In the genomic region with DNA sequence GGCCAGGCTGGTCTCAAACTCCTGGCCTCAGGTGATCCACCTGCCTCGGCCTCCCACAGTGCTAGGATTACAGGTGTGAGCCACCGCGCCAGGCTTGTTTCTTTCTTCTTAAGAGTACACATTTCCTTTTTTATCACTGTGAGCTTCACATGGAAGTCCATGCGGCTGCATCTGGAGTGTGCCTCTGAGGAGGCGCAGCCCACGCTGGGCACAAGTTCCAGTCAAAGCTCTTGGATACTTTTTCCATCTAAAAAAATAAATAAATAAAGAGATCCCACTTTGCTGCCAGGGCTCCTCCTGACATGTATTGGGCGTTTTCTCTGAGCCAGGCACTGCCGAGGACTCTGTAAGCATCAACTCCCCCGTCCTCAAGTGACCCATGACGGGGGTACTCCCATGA, we compare ENCODE assay signal across 32 cellular contexts.
DNase-seq lines count a peak whose midpoint lies in the region; ATAC-seq, FAIRE-seq and TF ChIP-seq lines count a peak whose summit lies in the region.
"Had no signal": no experiment of that assay in that cellular context is flagged by ENCODE, and none has a peak within 500 bp of the region (broad histone marks: within the 10 kb centered on the region; RNA-seq: fewer than 3 reads in every experiment).

No MANE protein-coding gene starts in this region.

- ATAC-seq in stimulated activated effector memory CD8-positive, alpha-beta T cell treated with anti-CD3 and anti-CD28 coated beads, Interleukin-12 subunit alpha, Interleukin-12 subunit beta, amount 100 ng/mL, for 72 hours, result no peak
- ATAC-seq in GM18502 (IDR thresholded peaks at IDR 0.05; ENCODE audit: poor library complexity, unreplicated experiment), result no peak
- ATAC-seq: activated CD4-positive, CD25-positive, alpha-beta regulatory T cell treated with anti-CD3 and anti-CD28 coated beads, Interleukin-2, amount 50 U/mL, for 24 hours; left colon; T-cell had no signal

- DNase-seq in A673 (ENCODE audit: low spot score) (no peak), SK-N-MC (ENCODE audit: low read depth, low spot score) (no peak), endodermal cell (no peak), erythroblast (lab: John Stamatoyannopoulos, UW) (no peak), NCI-H1105 (lab: John Stamatoyannopoulos, UW) (no peak), HTR-8/SVneo (ENCODE audit: insufficient read length, low spot score) (no peak)
- DNase-seq in stimulated activated effector memory CD8-positive, alpha-beta T cell treated with anti-CD3 and anti-CD28 coated beads, Interleukin-12 subunit alpha, Interleukin-12 subunit beta, amount 100 ng/mL, for 72 hours (ENCODE audit: low spot score in 2 of 2), result no peak
- DNase-seq: activated CD8-positive, alpha-beta memory T cell treated with anti-CD3 and anti-CD28 coated beads for 24 hours; activated naive CD4-positive, alpha-beta T cell treated with Interleukin-2 at 50 U/mL for 16 hours; activated T-cell treated with anti-CD3 and anti-CD28 coated beads, Interleukin-2, amount 50 U/mL, for 48 hours; amniotic stem cell; CD4-positive, CD25-positive, alpha-beta regulatory T cell; esophagus squamous epithelium; GM23248; hippocampal formation; left colon; mammary epithelial cell; MM.1S; NCI-H1417; NCI-H774; SJCRH30; stimulated activated CD4-positive, alpha-beta T cell treated with anti-CD3 and anti-CD28 coated beads, Interleukin-4, amount 100 ng/mL, for 4 hours; stimulated activated naive CD4-positive, alpha-beta T cell; T-cell; trophoblast cell had no signal

- peaks cover 39% of the 10 kb centered on the region for H3K36me3 Mint-ChIP-seq in endodermal cell (ENCODE audit: low read depth)
- H3K36me3 Mint-ChIP-seq in stimulated activated effector memory CD8-positive, alpha-beta T cell treated with anti-CD3 and anti-CD28 coated beads, Interleukin-12 subunit alpha, Interleukin-12 subunit beta, amount 100 ng/mL, for 72 hours, result peaks cover 95% of the 10 kb centered on the region

- BruUV-seq in A673 (replicated peaks; lab: Mats Ljungman, UMichigan), result no TSS peak

- peaks cover 19% of the 10 kb centered on the region for H3K4me1 Mint-ChIP-seq in endodermal cell
- peaks cover 73% of the 10 kb centered on the region for H3K4me1 Mint-ChIP-seq in stimulated activated effector memory CD8-positive, alpha-beta T cell treated with anti-CD3 and anti-CD28 coated beads, Interleukin-12 subunit alpha, Interleukin-12 subunit beta, amount 100 ng/mL, for 72 hours

- TF ChIP-seq POLR2A in erythroblast (IDR thresholded peaks at IDR 0.05; ENCODE audit: low read length), result no peak

- H3K4me3 ChIP-seq in A673 (ENCODE audit: low read depth, low read length, poor library complexity, severe bottlenecking), result no peak overlapping the region
- no peak overlapping the region for H3K4me3 ChIP-seq in SK-N-MC
- H3K4me3 ChIP-seq in endodermal cell (ENCODE audit: low read length), result no peak overlapping the region
- H3K4me3 ChIP-seq: esophagus squamous epithelium, GM23248, SJCRH30 had no signal

- TF ChIP-seq CTCF in A673 (conservative IDR thresholded peaks at IDR 0.05; ENCODE audit: low read depth, low read length), result no peak
- no peak for TF ChIP-seq CTCF in endodermal cell (conservative IDR thresholded peaks at IDR 0.05)

- POLR2A ChIA-PET in A673 (lab: Charles Lee; ENCODE audit: low non-redundant PET), result no interaction called here

- peaks cover 93% of the 10 kb centered on the region for H3K36me3 ChIP-seq in A673 (ENCODE audit: insufficient read depth, low read length, poor library complexity, severe bottlenecking)
- peaks cover 65% of the 10 kb centered on the region for H3K36me3 ChIP-seq in SK-N-MC (ENCODE audit: insufficient read depth, low read length)
- H3K36me3 ChIP-seq in endodermal cell (ENCODE audit: control insufficient read depth, insufficient read depth, low read length), result peaks cover 52% of the 10 kb centered on the region

- H3K4me3 Mint-ChIP-seq in endodermal cell, result no peak overlapping the region
- H3K4me3 Mint-ChIP-seq in stimulated activated effector memory CD8-positive, alpha-beta T cell treated with anti-CD3 and anti-CD28 coated beads, Interleukin-12 subunit alpha, Interleukin-12 subunit beta, amount 100 ng/mL, for 72 hours, result no peak overlapping the region
- H3K4me3 Mint-ChIP-seq: neural crest cell, T-cell had no signal

- H3K4me1 ChIP-seq in A673 (ENCODE audit: insufficient read depth, low read length, poor library complexity, severe bottlenecking) (peaks cover 50% of the 10 kb centered on the region), endodermal cell (ENCODE audit: control insufficient read depth, insufficient read depth, low read length) (peaks cover 10% of the 10 kb centered on the region)
- H3K4me1 ChIP-seq: SJCRH30 had no signal

- H3K9me3 Mint-ChIP-seq in endodermal cell, result no peaks in the 10 kb centered on the region
- H3K9me3 Mint-ChIP-seq in stimulated activated effector memory CD8-positive, alpha-beta T cell treated with anti-CD3 and anti-CD28 coated beads, Interleukin-12 subunit alpha, Interleukin-12 subunit beta, amount 100 ng/mL, for 72 hours, result no peaks in the 10 kb centered on the region
- H3K9me3 Mint-ChIP-seq: CD4-positive, CD25-positive, alpha-beta regulatory T cell; T-cell had no signal

- 91 to 97% methylated on average over 9 to 10 of the region's 10 CpGs for WGBS in endodermal cell (ENCODE audit: insufficient coverage in 1 of 2, insufficient read length in 1 of 2), 2 experiments

- no peak for FAIRE-seq in HTR-8/SVneo (lab: Jason Lieb, UNC)
- FAIRE-seq: bronchial epithelial cell, colon, TTC549 had no signal

- intact Hi-C loops in A673 (cut with micrococcal nuclease; ENCODE audit: unreplicated experiment), result no loop called here

- no peaks in the 10 kb centered on the region for H3K27me3 Mint-ChIP-seq in endodermal cell (ENCODE audit: insufficient read depth)
- H3K27me3 Mint-ChIP-seq: CD4-positive, CD25-positive, alpha-beta regulatory T cell; T-cell had no signal

- H3K27ac ChIP-seq in A673 (ENCODE audit: low read depth, low read length, poor library complexity, severe bottlenecking) (peak overlapping the region; percentile 66), SK-N-MC (peak overlapping the region; percentile 84), endodermal cell (ENCODE audit: low read depth, low read length) (no peak overlapping the region)
- H3K27ac ChIP-seq: esophagus squamous epithelium, GM23248, KMS-11, SJCRH30 had no signal

- peak overlapping the region; percentile 2 for H3K9ac ChIP-seq in SK-N-MC (ENCODE audit: insufficient read length)
- peak overlapping the region; percentile 54 for H3K9ac ChIP-seq in endodermal cell (ENCODE audit: extremely low read depth, low read length, poor library complexity, severe bottlenecking)
- H3K9ac ChIP-seq: GM23248, KMS-11 had no signal

- CTCF ChIA-PET in A673 (lab: Charles Lee), result no interaction called here

- H3K27ac Mint-ChIP-seq in endodermal cell, result peak overlapping the region; percentile 67
- H3K27ac Mint-ChIP-seq in stimulated activated effector memory CD8-positive, alpha-beta T cell treated with anti-CD3 and anti-CD28 coated beads, Interleukin-12 subunit alpha, Interleukin-12 subunit beta, amount 100 ng/mL, for 72 hours, result peak overlapping the region; percentile 85
- H3K27ac Mint-ChIP-seq: T-cell had no signal

- H3K27me3 ChIP-seq in A673 (replicated peaks; ENCODE audit: insufficient read depth, low read depth, low read length, poor library complexity), result no peaks in the 10 kb centered on the region
- no peaks in the 10 kb centered on the region for H3K27me3 ChIP-seq in endodermal cell (ENCODE audit: control insufficient read depth, insufficient read depth, low read length, poor library complexity, severe bottlenecking)
- H3K27me3 ChIP-seq: esophagus squamous epithelium, SJCRH30 had no signal

- H3K9me3 ChIP-seq in A673 (ENCODE audit: low read depth, low read length, poor library complexity, severe bottlenecking), result no peaks in the 10 kb centered on the region
- no peaks in the 10 kb centered on the region for H3K9me3 ChIP-seq in SK-N-MC (ENCODE audit: low read depth, low read length)
- no peaks in the 10 kb centered on the region for H3K9me3 ChIP-seq in endodermal cell (ENCODE audit: control insufficient read depth, low read length)
- H3K9me3 ChIP-seq: esophagus squamous epithelium, SJCRH30 had no signal
